Comparison of ENCODE assay signal across 8 cellular contexts in genomic region chr2:21256006-21256405, GRCh38.
DNase-seq lines count a peak whose midpoint lies in the region; ATAC-seq lines count a peak whose summit lies in the region.

No MANE protein-coding gene starts in this region.

- ATAC-seq in GM18868 (IDR thresholded peaks at IDR 0.05; ENCODE audit: unreplicated experiment) (peak; percentile 91), HG03139 (IDR thresholded peaks at IDR 0.05; ENCODE audit: unreplicated experiment) (peak; percentile 96), left ventricle myocardium superior (peak; percentile 82)

- intact Hi-C loops in left ventricle myocardium superior (cut with micrococcal nuclease), result no loop called here

- peak; percentile 79 for DNase-seq in SIG-M5 treated with dmso at 0.1 percent for 504 hours (lab: John Stamatoyannopoulos, UW; ENCODE audit: unreplicated experiment)
- DNase-seq in left ventricle myocardium superior, result no peak
- no peak for DNase-seq in NCI-H226
- no peak for DNase-seq in HCEC 1CT
- no peak for DNase-seq in NCI-H187 (lab: John Stamatoyannopoulos, UW)
- DNase-seq in HK-2 (ENCODE audit: unreplicated experiment), result no peak
